In genomic region chr3:129039271-129040038, GRCh38 we compare ENCODE assay signal across 13 cellular contexts. TPM values are rescaled to one million over a fixed set of nuclear protein-coding genes. Genes with fewer than 3 reads are reported as not detected.
A peak's percentile ranks its signal among the peaks of the same experiment; 100 is the strongest.
DNase-seq lines count a peak whose midpoint lies in the region; ATAC-seq and TF ChIP-seq lines count a peak whose summit lies in the region.
"Had no signal": no experiment of that assay in that cellular context is flagged by ENCODE, and none has a peak within 500 bp of the region (broad histone marks: within the 10 kb centered on the region; RNA-seq: fewer than 3 reads in every experiment).

No MANE protein-coding gene starts in this region.

- H3K4me1 Mint-ChIP-seq in immature natural killer cell: no peaks in the 10 kb centered on the region
- H3K4me1 Mint-ChIP-seq in activated naive CD4-positive, alpha-beta T cell treated with anti-CD3 and anti-CD28 coated beads for 36 hours (ENCODE audit: low read depth): peaks cover 16% of the 10 kb centered on the region

- no peak for TF ChIP-seq CTCF in right lobe of liver (IDR thresholded peaks at IDR 0.05)

- H3K27me3 ChIP-seq in SJCRH30: peaks cover 6% of the 10 kb centered on the region; the same call in 1 of the 2 replicates
- no peaks in the 10 kb centered on the region for H3K27me3 ChIP-seq in right lobe of liver
- H3K27me3 ChIP-seq: cardiac muscle cell had no signal

- peaks cover 3 to 8% (median 3%) of the 10 kb centered on the region in 3 donors for H3K27me3 Mint-ChIP-seq in immature natural killer cell (ENCODE audit: low read depth in 3 of 3)
- peaks cover 1% of the 10 kb centered on the region for H3K27me3 Mint-ChIP-seq in activated naive CD4-positive, alpha-beta T cell treated with anti-CD3 and anti-CD28 coated beads for 36 hours (ENCODE audit: low read depth)

- no CpG with 5 or more reads among the region's 14 CpGs for WGBS in right lobe of liver (ENCODE audit: insufficient coverage, low coverage, low lambda C conversion rate, missing lambda C conversion rate)

- TF ChIP-seq POLR2A in right lobe of liver (IDR thresholded peaks at IDR 0.05): no peak

- H3K27ac Mint-ChIP-seq in immature natural killer cell: peak overlapping the region in 1 of 6 donors; percentile 55
- H3K27ac Mint-ChIP-seq in activated naive CD4-positive, alpha-beta T cell treated with anti-CD3 and anti-CD28 coated beads for 36 hours: no peak overlapping the region
- H3K27ac Mint-ChIP-seq: mesothelial cell of epicardium; T-helper 2 cell treated with Interferon-gamma antibody and Interleukin-4, amounts not matched to agents 5 μg/mL and 100 μg/mL, for 36 hours had no signal

- CTCF ChIA-PET in activated naive CD4-positive, alpha-beta T cell treated with anti-CD3 and anti-CD28 coated beads for 36 hours (lab: Charles Lee): no interaction called here

- no peaks in the 10 kb centered on the region for H3K9me3 ChIP-seq in SJCRH30 (replicated peaks)
- no peaks in the 10 kb centered on the region for H3K9me3 ChIP-seq in right lobe of liver

- H3K36me3 ChIP-seq in SJCRH30 (no peaks in the 10 kb centered on the region), right lobe of liver (no peaks in the 10 kb centered on the region)
- H3K36me3 ChIP-seq: cardiac muscle cell had no signal

- DNase-seq in DMS153 (lab: John Stamatoyannopoulos, UW) (peak; percentile 62), NCI-H1417 treated with DMSO at 0.1 percent for 48 hours (lab: John Stamatoyannopoulos, UW) (peak; percentile 78), SJCRH30 (peak; percentile 93), right lobe of liver (no peak), immature natural killer cell (no peak), Kasumi-1 (lab: John Stamatoyannopoulos, UW) (no peak)
- no peak for DNase-seq in activated naive CD4-positive, alpha-beta T cell treated with anti-CD3 and anti-CD28 coated beads for 36 hours
- DNase-seq: activated CD8-positive, alpha-beta memory T cell treated with anti-CD3 and anti-CD28 coated beads, Interleukin-2, amount 50 U/mL, for 48 hours had no signal

- H3K9me3 Mint-ChIP-seq in immature natural killer cell: no peaks in the 10 kb centered on the region
- H3K9me3 Mint-ChIP-seq in activated naive CD4-positive, alpha-beta T cell treated with anti-CD3 and anti-CD28 coated beads for 36 hours: no peaks in the 10 kb centered on the region
- H3K9me3 Mint-ChIP-seq: T-helper 2 cell treated with Interferon-gamma antibody and Interleukin-4, amounts not matched to agents 5 μg/mL and 100 μg/mL, for 36 hours had no signal

- intact Hi-C loops in right lobe of liver (cut with DNase I): no loop called here
- intact Hi-C loops in activated naive CD4-positive, alpha-beta T cell treated with anti-CD3 and anti-CD28 coated beads for 36 hours (cut with micrococcal nuclease): no loop called here

- no peaks in the 10 kb centered on the region for H3K36me3 Mint-ChIP-seq in immature natural killer cell
- H3K36me3 Mint-ChIP-seq in activated naive CD4-positive, alpha-beta T cell treated with anti-CD3 and anti-CD28 coated beads for 36 hours (ENCODE audit: low read depth): no peaks in the 10 kb centered on the region
- H3K36me3 Mint-ChIP-seq: mesothelial cell of epicardium had no signal

- H3K27ac ChIP-seq in SJCRH30 (no peak overlapping the region), right lobe of liver (no peak overlapping the region)
- H3K27ac ChIP-seq: cardiac muscle cell had no signal

- H3K4me3 ChIP-seq in SJCRH30: no peak overlapping the region
- no peak overlapping the region for H3K4me3 ChIP-seq in right lobe of liver
- H3K4me3 ChIP-seq: cardiac muscle cell had no signal

- peak in 3 of 4 donors; percentile 17 to 33 (median 24) for ATAC-seq in right lobe of liver
- ATAC-seq in HG03045 (IDR thresholded peaks at IDR 0.05; ENCODE audit: unreplicated experiment): no peak

- H3K4me1 ChIP-seq in SJCRH30 (peaks cover 15% of the 10 kb centered on the region), right lobe of liver (no peaks in the 10 kb centered on the region)

- H3K4me3 Mint-ChIP-seq in immature natural killer cell: no peak overlapping the region
- H3K4me3 Mint-ChIP-seq in activated naive CD4-positive, alpha-beta T cell treated with anti-CD3 and anti-CD28 coated beads for 36 hours: no peak overlapping the region
- H3K4me3 Mint-ChIP-seq: mesothelial cell of epicardium; T-helper 2 cell treated with Interferon-gamma antibody and Interleukin-4, amounts not matched to agents 5 μg/mL and 100 μg/mL, for 36 hours had no signal

RNA-seq across cellular contexts. Expression of gene GP9, which starts 21.1 kb away (rescaled TPM):
- not detected in 2 replicates for total RNA-seq in SJCRH30 (2014; rRNA removed; shearing (Covaris generic))
- under 1 TPM in 1 of 6 experiments, not detected in 5; 0.50 TPM for total RNA-seq in right lobe of liver
- polyA plus RNA-seq in immature natural killer cell: 10 to 100 TPM in 1 of 3 donors, 1 to 10 TPM in 1, not detected in 1; 1.2 to 12.8 TPM
- not detected for total RNA-seq in activated naive CD4-positive, alpha-beta T cell treated with anti-CD3 and anti-CD28 coated beads for 36 hours
- total RNA-seq: cardiac muscle cell, mesothelial cell of epicardium, NCI-H460 had no signal
- polyA plus RNA-seq: cardiac muscle cell had no signal

RNA-seq across cellular contexts. Expression of gene EFCC1, which starts 38.4 kb away (rescaled TPM):
- total RNA-seq in SJCRH30 (2014; rRNA removed; shearing (Covaris generic)): 0.05 and 0.08 TPM in 2 replicates
- total RNA-seq in right lobe of liver: 1 to 10 TPM in 2 of 6 experiments, under 1 TPM in 4; 0.25 to 1.5 (median 0.39) TPM
- under 1 TPM; 0.55 to 0.80 (median 0.58) TPM for polyA plus RNA-seq in immature natural killer cell
- under 1 TPM; 0.10 to 0.20 TPM for total RNA-seq in activated naive CD4-positive, alpha-beta T cell treated with anti-CD3 and anti-CD28 coated beads for 36 hours
- total RNA-seq: cardiac muscle cell, NCI-H460 had no signal

RNA-seq across cellular contexts. Expression of gene CFAP92, which starts 45.6 kb away (rescaled TPM):
- total RNA-seq in SJCRH30 (2014; rRNA removed; shearing (Covaris generic)): 0.12 TPM in 1 of 2 replicates, not detected in the other
- under 1 TPM in 4 of 6 experiments, not detected in 2; 0.05 to 0.21 (median 0.08) TPM for total RNA-seq in right lobe of liver
- polyA plus RNA-seq in immature natural killer cell: not detected
- total RNA-seq in activated naive CD4-positive, alpha-beta T cell treated with anti-CD3 and anti-CD28 coated beads for 36 hours: under 1 TPM; 0.32 to 0.48 TPM

Comparison
In these comparisons a context has a peak if more than half of its experiments do, and no peak if none do; other contexts are left out.
1. DNase-seq: peak in DMS153 (single experiment), NCI-H1417 treated with DMSO at 0.1 percent for 48 hours (single experiment) and SJCRH30 (2 of 2); none in right lobe of liver (0 of 3), immature natural killer cell (0 of 3), activated naive CD4-positive, alpha-beta T cell treated with anti-CD3 and anti-CD28 coated beads for 36 hours (single experiment) and Kasumi-1 (0 of 2).